ENCODE assay signal across 1 cellular context in the genomic region with DNA sequence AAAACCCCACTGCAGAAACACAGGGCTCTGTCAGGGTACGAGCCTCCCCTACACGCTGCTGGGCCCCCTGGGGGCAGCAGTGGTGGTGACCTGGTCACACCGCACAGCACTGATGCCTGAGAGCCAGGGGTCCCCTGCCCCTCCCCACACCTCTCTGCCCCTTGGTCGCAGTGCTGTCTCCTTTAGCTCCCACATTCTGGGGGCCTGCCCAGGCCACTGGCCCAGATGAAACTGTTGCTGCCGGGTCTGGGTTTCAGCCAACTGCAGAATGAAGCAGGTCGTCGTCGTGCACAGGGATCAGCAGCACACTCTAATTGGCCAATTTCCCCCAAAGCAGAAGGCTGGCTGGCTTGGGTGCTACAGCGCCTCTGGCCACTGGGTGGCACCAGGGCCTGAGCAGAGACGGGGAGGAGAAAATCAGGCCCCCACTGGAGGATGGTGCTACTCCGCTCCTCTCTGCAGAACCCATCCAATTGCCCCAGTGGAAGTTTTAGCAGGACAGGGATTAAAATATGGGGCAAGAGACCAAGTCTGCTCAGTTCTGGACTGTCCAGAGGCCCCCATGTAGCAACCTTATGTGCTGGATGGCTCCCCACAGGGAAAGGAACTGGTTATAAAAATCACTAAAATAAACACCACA.
TF ChIP-seq lines count a peak whose summit lies in the region.

No MANE protein-coding gene starts in this region.

TF ChIP-seq in WTC11, 78 proteins besides CTCF, POLR2A, EP300 and RAD21 (continued from another document and continues in another):
- no peak for TF ChIP-seq TEAD1 (CRISPR knock-in tag; IDR thresholded peaks at IDR 0.05)
- TF ChIP-seq, protein P1, sequence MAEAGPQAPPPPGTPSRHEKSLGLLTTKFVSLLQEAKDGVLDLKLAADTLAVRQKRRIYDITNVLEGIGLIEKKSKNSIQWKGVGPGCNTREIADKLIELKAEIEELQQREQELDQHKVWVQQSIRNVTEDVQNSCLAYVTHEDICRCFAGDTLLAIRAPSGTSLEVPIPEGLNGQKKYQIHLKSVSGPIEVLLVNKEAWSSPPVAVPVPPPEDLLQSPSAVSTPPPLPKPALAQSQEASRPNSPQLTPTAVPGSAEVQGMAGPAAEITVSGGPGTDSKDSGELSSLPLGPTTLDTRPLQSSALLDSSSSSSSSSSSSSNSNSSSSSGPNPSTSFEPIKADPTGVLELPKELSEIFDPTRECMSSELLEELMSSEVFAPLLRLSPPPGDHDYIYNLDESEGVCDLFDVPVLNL (CRISPR knock-in tag; IDR thresholded peaks at IDR 0.05; ENCODE audit: borderline replicate concordance, low read depth): no peak
- TF ChIP-seq TCF7 (CRISPR knock-in tag; IDR thresholded peaks at IDR 0.05; ENCODE audit: low read depth): no peak
- TF ChIP-seq ZNF121 (CRISPR knock-in tag; IDR thresholded peaks at IDR 0.05): no peak
- TF ChIP-seq, protein P2, sequence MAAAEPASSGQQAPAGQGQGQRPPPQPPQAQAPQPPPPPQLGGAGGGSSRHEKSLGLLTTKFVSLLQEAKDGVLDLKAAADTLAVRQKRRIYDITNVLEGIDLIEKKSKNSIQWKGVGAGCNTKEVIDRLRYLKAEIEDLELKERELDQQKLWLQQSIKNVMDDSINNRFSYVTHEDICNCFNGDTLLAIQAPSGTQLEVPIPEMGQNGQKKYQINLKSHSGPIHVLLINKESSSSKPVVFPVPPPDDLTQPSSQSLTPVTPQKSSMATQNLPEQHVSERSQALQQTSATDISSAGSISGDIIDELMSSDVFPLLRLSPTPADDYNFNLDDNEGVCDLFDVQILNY (CRISPR knock-in tag; IDR thresholded peaks at IDR 0.05): no peak
- TF ChIP-seq, protein P3, sequence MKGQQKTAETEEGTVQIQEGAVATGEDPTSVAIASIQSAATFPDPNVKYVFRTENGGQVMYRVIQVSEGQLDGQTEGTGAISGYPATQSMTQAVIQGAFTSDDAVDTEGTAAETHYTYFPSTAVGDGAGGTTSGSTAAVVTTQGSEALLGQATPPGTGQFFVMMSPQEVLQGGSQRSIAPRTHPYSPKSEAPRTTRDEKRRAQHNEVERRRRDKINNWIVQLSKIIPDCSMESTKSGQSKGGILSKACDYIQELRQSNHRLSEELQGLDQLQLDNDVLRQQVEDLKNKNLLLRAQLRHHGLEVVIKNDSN (CRISPR knock-in tag; IDR thresholded peaks at IDR 0.05): no peak
- TF ChIP-seq, protein P4, sequence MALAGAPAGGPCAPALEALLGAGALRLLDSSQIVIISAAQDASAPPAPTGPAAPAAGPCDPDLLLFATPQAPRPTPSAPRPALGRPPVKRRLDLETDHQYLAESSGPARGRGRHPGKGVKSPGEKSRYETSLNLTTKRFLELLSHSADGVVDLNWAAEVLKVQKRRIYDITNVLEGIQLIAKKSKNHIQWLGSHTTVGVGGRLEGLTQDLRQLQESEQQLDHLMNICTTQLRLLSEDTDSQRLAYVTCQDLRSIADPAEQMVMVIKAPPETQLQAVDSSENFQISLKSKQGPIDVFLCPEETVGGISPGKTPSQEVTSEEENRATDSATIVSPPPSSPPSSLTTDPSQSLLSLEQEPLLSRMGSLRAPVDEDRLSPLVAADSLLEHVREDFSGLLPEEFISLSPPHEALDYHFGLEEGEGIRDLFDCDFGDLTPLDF (CRISPR knock-in tag; IDR thresholded peaks at IDR 0.05): no peak
- TF ChIP-seq NR3C1 (CRISPR knock-in tag; conservative IDR thresholded peaks at IDR 0.05; ENCODE audit: low read depth): no peak
- TF ChIP-seq, protein P5, sequence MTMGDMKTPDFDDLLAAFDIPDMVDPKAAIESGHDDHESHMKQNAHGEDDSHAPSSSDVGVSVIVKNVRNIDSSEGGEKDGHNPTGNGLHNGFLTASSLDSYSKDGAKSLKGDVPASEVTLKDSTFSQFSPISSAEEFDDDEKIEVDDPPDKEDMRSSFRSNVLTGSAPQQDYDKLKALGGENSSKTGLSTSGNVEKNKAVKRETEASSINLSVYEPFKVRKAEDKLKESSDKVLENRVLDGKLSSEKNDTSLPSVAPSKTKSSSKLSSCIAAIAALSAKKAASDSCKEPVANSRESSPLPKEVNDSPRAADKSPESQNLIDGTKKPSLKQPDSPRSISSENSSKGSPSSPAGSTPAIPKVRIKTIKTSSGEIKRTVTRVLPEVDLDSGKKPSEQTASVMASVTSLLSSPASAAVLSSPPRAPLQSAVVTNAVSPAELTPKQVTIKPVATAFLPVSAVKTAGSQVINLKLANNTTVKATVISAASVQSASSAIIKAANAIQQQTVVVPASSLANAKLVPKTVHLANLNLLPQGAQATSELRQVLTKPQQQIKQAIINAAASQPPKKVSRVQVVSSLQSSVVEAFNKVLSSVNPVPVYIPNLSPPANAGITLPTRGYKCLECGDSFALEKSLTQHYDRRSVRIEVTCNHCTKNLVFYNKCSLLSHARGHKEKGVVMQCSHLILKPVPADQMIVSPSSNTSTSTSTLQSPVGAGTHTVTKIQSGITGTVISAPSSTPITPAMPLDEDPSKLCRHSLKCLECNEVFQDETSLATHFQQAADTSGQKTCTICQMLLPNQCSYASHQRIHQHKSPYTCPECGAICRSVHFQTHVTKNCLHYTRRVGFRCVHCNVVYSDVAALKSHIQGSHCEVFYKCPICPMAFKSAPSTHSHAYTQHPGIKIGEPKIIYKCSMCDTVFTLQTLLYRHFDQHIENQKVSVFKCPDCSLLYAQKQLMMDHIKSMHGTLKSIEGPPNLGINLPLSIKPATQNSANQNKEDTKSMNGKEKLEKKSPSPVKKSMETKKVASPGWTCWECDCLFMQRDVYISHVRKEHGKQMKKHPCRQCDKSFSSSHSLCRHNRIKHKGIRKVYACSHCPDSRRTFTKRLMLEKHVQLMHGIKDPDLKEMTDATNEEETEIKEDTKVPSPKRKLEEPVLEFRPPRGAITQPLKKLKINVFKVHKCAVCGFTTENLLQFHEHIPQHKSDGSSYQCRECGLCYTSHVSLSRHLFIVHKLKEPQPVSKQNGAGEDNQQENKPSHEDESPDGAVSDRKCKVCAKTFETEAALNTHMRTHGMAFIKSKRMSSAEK (CRISPR knock-in tag; IDR thresholded peaks at IDR 0.05; ENCODE audit: borderline replicate concordance): no peak
- TF ChIP-seq ZNF396 (CRISPR knock-in tag; IDR thresholded peaks at IDR 0.05; ENCODE audit: borderline replicate concordance): no peak
- no peak for TF ChIP-seq OVOL2 (CRISPR knock-in tag; IDR thresholded peaks at IDR 0.05; ENCODE audit: borderline replicate concordance)
- TF ChIP-seq, protein P6, sequence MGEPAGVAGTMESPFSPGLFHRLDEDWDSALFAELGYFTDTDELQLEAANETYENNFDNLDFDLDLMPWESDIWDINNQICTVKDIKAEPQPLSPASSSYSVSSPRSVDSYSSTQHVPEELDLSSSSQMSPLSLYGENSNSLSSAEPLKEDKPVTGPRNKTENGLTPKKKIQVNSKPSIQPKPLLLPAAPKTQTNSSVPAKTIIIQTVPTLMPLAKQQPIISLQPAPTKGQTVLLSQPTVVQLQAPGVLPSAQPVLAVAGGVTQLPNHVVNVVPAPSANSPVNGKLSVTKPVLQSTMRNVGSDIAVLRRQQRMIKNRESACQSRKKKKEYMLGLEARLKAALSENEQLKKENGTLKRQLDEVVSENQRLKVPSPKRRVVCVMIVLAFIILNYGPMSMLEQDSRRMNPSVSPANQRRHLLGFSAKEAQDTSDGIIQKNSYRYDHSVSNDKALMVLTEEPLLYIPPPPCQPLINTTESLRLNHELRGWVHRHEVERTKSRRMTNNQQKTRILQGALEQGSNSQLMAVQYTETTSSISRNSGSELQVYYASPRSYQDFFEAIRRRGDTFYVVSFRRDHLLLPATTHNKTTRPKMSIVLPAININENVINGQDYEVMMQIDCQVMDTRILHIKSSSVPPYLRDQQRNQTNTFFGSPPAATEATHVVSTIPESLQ (CRISPR knock-in tag; IDR thresholded peaks at IDR 0.05): no peak
- TF ChIP-seq ETV6 (CRISPR knock-in tag; IDR thresholded peaks at IDR 0.05): no peak; the same call in 1 of the 2 replicates
- TF ChIP-seq ESRRA (CRISPR knock-in tag; IDR thresholded peaks at IDR 0.05; ENCODE audit: borderline replicate concordance): no peak
- TF ChIP-seq ZNF416 (CRISPR knock-in tag; IDR thresholded peaks at IDR 0.05): peak; percentile 67; the same call in 1 of the 2 replicates
- TF ChIP-seq SMAD3 (CRISPR knock-in tag; IDR thresholded peaks at IDR 0.05; ENCODE audit: borderline replicate concordance): 0 out of 2 replicates have a peak, but pooled peaks have one; percentile 48
- TF ChIP-seq NFATC4 (CRISPR knock-in tag; IDR thresholded peaks at IDR 0.05): peak; percentile 80; the same call in 1 of the 2 replicates
- TF ChIP-seq GABPB1 (CRISPR knock-in tag; IDR thresholded peaks at IDR 0.05): no peak
- TF ChIP-seq, protein P7, sequence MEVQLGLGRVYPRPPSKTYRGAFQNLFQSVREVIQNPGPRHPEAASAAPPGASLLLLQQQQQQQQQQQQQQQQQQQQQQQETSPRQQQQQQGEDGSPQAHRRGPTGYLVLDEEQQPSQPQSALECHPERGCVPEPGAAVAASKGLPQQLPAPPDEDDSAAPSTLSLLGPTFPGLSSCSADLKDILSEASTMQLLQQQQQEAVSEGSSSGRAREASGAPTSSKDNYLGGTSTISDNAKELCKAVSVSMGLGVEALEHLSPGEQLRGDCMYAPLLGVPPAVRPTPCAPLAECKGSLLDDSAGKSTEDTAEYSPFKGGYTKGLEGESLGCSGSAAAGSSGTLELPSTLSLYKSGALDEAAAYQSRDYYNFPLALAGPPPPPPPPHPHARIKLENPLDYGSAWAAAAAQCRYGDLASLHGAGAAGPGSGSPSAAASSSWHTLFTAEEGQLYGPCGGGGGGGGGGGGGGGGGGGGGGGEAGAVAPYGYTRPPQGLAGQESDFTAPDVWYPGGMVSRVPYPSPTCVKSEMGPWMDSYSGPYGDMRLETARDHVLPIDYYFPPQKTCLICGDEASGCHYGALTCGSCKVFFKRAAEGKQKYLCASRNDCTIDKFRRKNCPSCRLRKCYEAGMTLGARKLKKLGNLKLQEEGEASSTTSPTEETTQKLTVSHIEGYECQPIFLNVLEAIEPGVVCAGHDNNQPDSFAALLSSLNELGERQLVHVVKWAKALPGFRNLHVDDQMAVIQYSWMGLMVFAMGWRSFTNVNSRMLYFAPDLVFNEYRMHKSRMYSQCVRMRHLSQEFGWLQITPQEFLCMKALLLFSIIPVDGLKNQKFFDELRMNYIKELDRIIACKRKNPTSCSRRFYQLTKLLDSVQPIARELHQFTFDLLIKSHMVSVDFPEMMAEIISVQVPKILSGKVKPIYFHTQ (CRISPR knock-in tag; IDR thresholded peaks at IDR 0.05): no peak; the same call in 1 of the 2 replicates
- TF ChIP-seq, protein P8, sequence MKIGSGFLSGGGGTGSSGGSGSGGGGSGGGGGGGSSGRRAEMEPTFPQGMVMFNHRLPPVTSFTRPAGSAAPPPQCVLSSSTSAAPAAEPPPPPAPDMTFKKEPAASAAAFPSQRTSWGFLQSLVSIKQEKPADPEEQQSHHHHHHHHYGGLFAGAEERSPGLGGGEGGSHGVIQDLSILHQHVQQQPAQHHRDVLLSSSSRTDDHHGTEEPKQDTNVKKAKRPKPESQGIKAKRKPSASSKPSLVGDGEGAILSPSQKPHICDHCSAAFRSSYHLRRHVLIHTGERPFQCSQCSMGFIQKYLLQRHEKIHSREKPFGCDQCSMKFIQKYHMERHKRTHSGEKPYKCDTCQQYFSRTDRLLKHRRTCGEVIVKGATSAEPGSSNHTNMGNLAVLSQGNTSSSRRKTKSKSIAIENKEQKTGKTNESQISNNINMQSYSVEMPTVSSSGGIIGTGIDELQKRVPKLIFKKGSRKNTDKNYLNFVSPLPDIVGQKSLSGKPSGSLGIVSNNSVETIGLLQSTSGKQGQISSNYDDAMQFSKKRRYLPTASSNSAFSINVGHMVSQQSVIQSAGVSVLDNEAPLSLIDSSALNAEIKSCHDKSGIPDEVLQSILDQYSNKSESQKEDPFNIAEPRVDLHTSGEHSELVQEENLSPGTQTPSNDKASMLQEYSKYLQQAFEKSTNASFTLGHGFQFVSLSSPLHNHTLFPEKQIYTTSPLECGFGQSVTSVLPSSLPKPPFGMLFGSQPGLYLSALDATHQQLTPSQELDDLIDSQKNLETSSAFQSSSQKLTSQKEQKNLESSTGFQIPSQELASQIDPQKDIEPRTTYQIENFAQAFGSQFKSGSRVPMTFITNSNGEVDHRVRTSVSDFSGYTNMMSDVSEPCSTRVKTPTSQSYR (CRISPR knock-in tag; IDR thresholded peaks at IDR 0.05): no peak
- no peak for TF ChIP-seq SOX15 (CRISPR knock-in tag; IDR thresholded peaks at IDR 0.05)
- TF ChIP-seq KAT7 (CRISPR knock-in tag; IDR thresholded peaks at IDR 0.05; ENCODE audit: borderline replicate concordance): no peak
- peak; percentile 51; the same call in 1 of the 2 replicates for TF ChIP-seq RELA (CRISPR knock-in tag; IDR thresholded peaks at IDR 0.05; ENCODE audit: borderline replicate concordance)
- TF ChIP-seq, protein P9, sequence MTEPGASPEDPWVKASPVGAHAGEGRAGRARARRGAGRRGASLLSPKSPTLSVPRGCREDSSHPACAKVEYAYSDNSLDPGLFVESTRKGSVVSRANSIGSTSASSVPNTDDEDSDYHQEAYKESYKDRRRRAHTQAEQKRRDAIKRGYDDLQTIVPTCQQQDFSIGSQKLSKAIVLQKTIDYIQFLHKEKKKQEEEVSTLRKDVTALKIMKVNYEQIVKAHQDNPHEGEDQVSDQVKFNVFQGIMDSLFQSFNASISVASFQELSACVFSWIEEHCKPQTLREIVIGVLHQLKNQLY (CRISPR knock-in tag; IDR thresholded peaks at IDR 0.05): no peak
- TF ChIP-seq NFE2L1 (CRISPR knock-in tag; IDR thresholded peaks at IDR 0.05): no peak
- no peak for TF ChIP-seq GRHL2 (CRISPR knock-in tag; IDR thresholded peaks at IDR 0.05; ENCODE audit: insufficient replicate concordance, severe bottlenecking)
- TF ChIP-seq SMAD4 (CRISPR knock-in tag; IDR thresholded peaks at IDR 0.05): no peak
- no peak for TF ChIP-seq FOXJ3 (CRISPR knock-in tag; IDR thresholded peaks at IDR 0.05; ENCODE audit: borderline replicate concordance)
- no peak for TF ChIP-seq NR1H2 (CRISPR knock-in tag; IDR thresholded peaks at IDR 0.05)
- TF ChIP-seq, protein P10, sequence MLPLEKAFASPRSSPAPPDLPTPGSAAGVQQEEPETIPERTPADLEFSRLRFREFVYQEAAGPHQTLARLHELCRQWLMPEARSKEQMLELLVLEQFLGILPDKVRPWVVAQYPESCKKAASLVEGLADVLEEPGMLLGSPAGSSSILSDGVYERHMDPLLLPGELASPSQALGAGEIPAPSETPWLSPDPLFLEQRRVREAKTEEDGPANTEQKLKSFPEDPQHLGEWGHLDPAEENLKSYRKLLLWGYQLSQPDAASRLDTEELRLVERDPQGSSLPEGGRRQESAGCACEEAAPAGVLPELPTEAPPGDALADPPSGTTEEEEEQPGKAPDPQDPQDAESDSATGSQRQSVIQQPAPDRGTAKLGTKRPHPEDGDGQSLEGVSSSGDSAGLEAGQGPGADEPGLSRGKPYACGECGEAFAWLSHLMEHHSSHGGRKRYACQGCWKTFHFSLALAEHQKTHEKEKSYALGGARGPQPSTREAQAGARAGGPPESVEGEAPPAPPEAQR (CRISPR knock-in tag; IDR thresholded peaks at IDR 0.05): no peak
- TF ChIP-seq, protein P11, sequence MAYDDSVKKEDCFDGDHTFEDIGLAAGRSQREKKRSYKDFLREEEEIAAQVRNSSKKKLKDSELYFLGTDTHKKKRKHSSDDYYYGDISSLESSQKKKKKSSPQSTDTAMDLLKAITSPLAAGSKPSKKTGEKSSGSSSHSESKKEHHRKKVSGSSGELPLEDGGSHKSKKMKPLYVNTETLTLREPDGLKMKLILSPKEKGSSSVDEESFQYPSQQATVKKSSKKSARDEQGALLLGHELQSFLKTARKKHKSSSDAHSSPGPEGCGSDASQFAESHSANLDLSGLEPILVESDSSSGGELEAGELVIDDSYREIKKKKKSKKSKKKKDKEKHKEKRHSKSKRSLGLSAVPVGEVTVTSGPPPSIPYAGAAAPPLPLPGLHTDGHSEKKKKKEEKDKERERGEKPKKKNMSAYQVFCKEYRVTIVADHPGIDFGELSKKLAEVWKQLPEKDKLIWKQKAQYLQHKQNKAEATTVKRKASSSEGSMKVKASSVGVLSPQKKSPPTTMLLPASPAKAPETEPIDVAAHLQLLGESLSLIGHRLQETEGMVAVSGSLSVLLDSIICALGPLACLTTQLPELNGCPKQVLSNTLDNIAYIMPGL (CRISPR knock-in tag; IDR thresholded peaks at IDR 0.05): peak; percentile 77; the same call in 1 of the 2 replicates
- no peak for TF ChIP-seq HMGA2 (CRISPR knock-in tag; IDR thresholded peaks at IDR 0.05)
